1 cellular context compared by ENCODE assay signal in genomic region chr15:66293085-66293418, GRCh38.
A peak's percentile ranks its signal among the peaks of the same experiment; 100 is the strongest.
TF ChIP-seq lines count a peak whose summit lies in the region.

No MANE protein-coding gene starts in this region.

TF ChIP-seq in HepG2, 621 proteins besides CTCF, POLR2A, EP300 and RAD21 (continued from another document):
- peak; percentile 99 for TF ChIP-seq GZF1 (CRISPR knock-in tag; IDR thresholded peaks at IDR 0.05)
TF ChIP-seq in HepG2: peak in this region for 18.
